ENCODE assay signal across 19 cellular contexts in the genomic region with DNA sequence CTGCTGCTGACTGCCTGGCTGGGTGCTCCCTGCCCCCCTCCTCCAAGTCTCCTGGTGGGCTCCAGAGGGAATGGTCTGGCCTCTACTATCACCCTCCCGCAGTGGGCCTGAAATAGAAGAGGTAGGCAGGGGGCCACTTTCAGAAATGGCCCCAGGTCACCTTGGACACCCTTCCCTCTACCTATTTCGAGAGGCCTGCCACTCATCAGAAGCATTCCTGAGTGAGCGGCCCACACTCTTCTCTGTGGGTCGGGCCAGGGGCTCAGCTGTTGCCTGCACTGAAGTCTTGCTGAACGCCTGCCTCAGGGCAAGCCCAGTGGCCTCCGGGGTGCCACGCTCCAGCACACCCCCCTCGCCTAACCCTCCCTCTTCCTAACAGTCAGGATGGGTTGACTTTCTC.
A peak's percentile ranks its signal among the peaks of the same experiment; 100 is the strongest.
DNase-seq lines count a peak whose midpoint lies in the region; ATAC-seq, FAIRE-seq and TF ChIP-seq lines count a peak whose summit lies in the region.
"Had no signal": no experiment of that assay in that cellular context is flagged by ENCODE, and none has a peak within 500 bp of the region (broad histone marks: within the 10 kb centered on the region; RNA-seq: fewer than 3 reads in every experiment).

No MANE protein-coding gene starts in this region.

- DNase-seq in SK-N-SH (peak; percentile 47), HepG2 (ENCODE audit: low spot score) (no peak), HAP-1 (ENCODE audit: low spot score in 2 of 2) (no peak), OCI-M1 (lab: John Stamatoyannopoulos, UW) (no peak)
- DNase-seq in activated naive CD4-positive, alpha-beta T cell (lab: John Stamatoyannopoulos, UW), result no peak
- DNase-seq: Caco-2; CD4-positive, CD25-positive, alpha-beta regulatory T cell; DMS153; Karpas-422; MM.1S; NCI-H1092 treated with DMSO at 0.1 percent for 48 hours; NCI-H1694; NCI-H524 had no signal

- no peak for TF ChIP-seq RAD21 in SK-N-SH (IDR thresholded peaks at IDR 0.05; ENCODE audit: low read length)
- no peak for TF ChIP-seq RAD21 in HepG2 (CRISPR knock-in tag; IDR thresholded peaks at IDR 0.05)

- TF ChIP-seq EP300 in SK-N-SH (IDR thresholded peaks at IDR 0.05; ENCODE audit: borderline replicate concordance in 1 of 2, low read depth in 1 of 2, low read length in 1 of 2) (no peak), HepG2 (IDR thresholded peaks at IDR 0.05; ENCODE audit: low read depth in 2 of 2, low read length in 2 of 2) (no peak), HepG2 (CRISPR knock-in tag; IDR thresholded peaks at IDR 0.05; ENCODE audit: borderline replicate concordance) (no peak)

- no peak for FAIRE-seq in HepG2 (lab: Jason Lieb, UNC)
- FAIRE-seq: GM12892, H54 had no signal

- 71% methylated on average over 2 of the region's 8 CpGs for WGBS in SK-N-SH (ENCODE audit: low lambda C conversion rate)
- 91% methylated on average over 7 of the region's 8 CpGs for WGBS in HepG2 (ENCODE audit: low lambda C conversion rate)

- H3K4me3 ChIP-seq in SK-N-SH (ENCODE audit: low read depth in 2 of 2, low read length in 1 of 2), result no peak overlapping the region
- no peak overlapping the region for H3K4me3 ChIP-seq in HepG2 (replicated peaks in 1 of 3; ENCODE audit: insufficient read depth in 1 of 3, low read depth in 2 of 3, low read length in 3 of 3)
- H3K4me3 ChIP-seq in subcutaneous abdominal adipose tissue (ENCODE audit: low read depth in 1 of 5, low read length in 5 of 5), result no peak overlapping the region
- no peak overlapping the region for H3K4me3 ChIP-seq in HAP-1

- CTCF ChIA-PET in SK-N-SH (lab: Yijun Ruan, JAX), result interaction anchor here (1.0 to 20.7 kb wide), 6 partner anchors 9 to 928 kb away, joined by 3 to 360 read pairs (median 5); no protein-coding TSS in a partner anchor
- CTCF ChIA-PET in HepG2 (lab: Yijun Ruan, JAX; ENCODE audit: low intra/inter-chr PET ratio, low total read pairs), result no interaction called here

- in situ Hi-C loops in HepG2 (cut with HindIII; ENCODE audit: extremely low pct_ligation_motif_present, low pct_unique_long_range_greater_than_20kb) (no loop called here), HAP-1 (cut with MboI; ENCODE audit: low sequenced_read_pairs) (no loop called here)

- TF ChIP-seq POLR2A in HepG2 (IDR thresholded peaks at IDR 0.05; ENCODE audit: insufficient read depth in 1 of 2, low read depth in 2 of 2, low read length in 2 of 2), result no peak; a peak in 1 of 4 replicates

- H3K9me3 ChIP-seq in SK-N-SH (no peaks in the 10 kb centered on the region), HepG2 (ENCODE audit: low read length) (no peaks in the 10 kb centered on the region), subcutaneous abdominal adipose tissue (ENCODE audit: control insufficient read depth in 5 of 5, low read length in 5 of 5) (no peaks in the 10 kb centered on the region), HAP-1 (no peaks in the 10 kb centered on the region)
- H3K9me3 ChIP-seq: Caco-2 had no signal

- POLR2A ChIA-PET in SK-N-SH (lab: Yijun Ruan, JAX), result interaction anchor here (0.7 kb wide), 1 partner anchor 91 kb away, joined by 3 read pairs; no protein-coding TSS in a partner anchor
- POLR2A ChIA-PET in HepG2 (lab: Yijun Ruan, JAX), result no interaction called here

- no peaks in the 10 kb centered on the region for H3K9me2 ChIP-seq in SK-N-SH

- H2AFZ ChIP-seq in SK-N-SH (ENCODE audit: low read depth) (no peak overlapping the region), HepG2 (ENCODE audit: low read length) (no peak overlapping the region)

- TF ChIP-seq CTCF in SK-N-SH (IDR thresholded peaks at IDR 0.05) (no peak), HepG2 (CRISPR knock-in tag; IDR thresholded peaks at IDR 0.05) (no peak)

- H4K20me1 ChIP-seq in SK-N-SH (ENCODE audit: insufficient read depth), result peaks cover 21% of the 10 kb centered on the region
- peaks cover 21% of the 10 kb centered on the region; the same call in 1 of the 2 replicates for H4K20me1 ChIP-seq in HepG2 (ENCODE audit: insufficient read depth, low read length)

- no TSS peak for BruUV-seq in HepG2 (replicated peaks; lab: Mats Ljungman, UMichigan)

- no peak; the same call in 2 of the 3 replicates for ATAC-seq in SK-N-SH treated with all-trans-retinoic acid at 6 μM for 48 hours
- ATAC-seq in HepG2, result no peak; the same call in 2 of the 3 replicates
- ATAC-seq in GM18909 (IDR thresholded peaks at IDR 0.05; ENCODE audit: poor library complexity, unreplicated experiment), result no peak

- H3F3A ChIP-seq in SK-N-SH (replicated peaks; ENCODE audit: insufficient read depth), result peaks cover 6% of the 10 kb centered on the region

- H3K4me2 ChIP-seq in SK-N-SH, result no peak overlapping the region
- H3K4me2 ChIP-seq in HepG2 (ENCODE audit: low read depth, low read length), result no peak overlapping the region

- H3K36me3 ChIP-seq in SK-N-SH (replicated peaks in 1 of 2; ENCODE audit: control insufficient read depth in 1 of 2, insufficient read depth in 2 of 2, low read length in 1 of 2) (peaks cover 54 to 65% of the 10 kb centered on the region in 2 experiments), HepG2 (replicated peaks in 1 of 2; ENCODE audit: control insufficient read depth in 1 of 2, insufficient read depth in 2 of 2, low read length in 2 of 2) (peaks cover 29 to 32% of the 10 kb centered on the region in 2 experiments), subcutaneous abdominal adipose tissue (ENCODE audit: control insufficient read depth in 5 of 5, insufficient read depth in 5 of 5, low read length in 5 of 5) (peaks cover 12 to 98% (median 96%) of the 10 kb centered on the region in 5 donors), HAP-1 (replicated peaks) (no peaks in the 10 kb centered on the region)

- H3K27me3 ChIP-seq in SK-N-SH (ENCODE audit: insufficient read depth) (no peaks in the 10 kb centered on the region), HepG2 (ENCODE audit: control insufficient read depth in 1 of 2, insufficient read depth in 2 of 2, low read length in 2 of 2) (no peaks in the 10 kb centered on the region), subcutaneous abdominal adipose tissue (ENCODE audit: control insufficient read depth in 5 of 5, insufficient read depth in 4 of 5, low read length in 5 of 5) (no peaks in the 10 kb centered on the region), HAP-1 (ENCODE audit: low read depth) (no peaks in the 10 kb centered on the region)

- no peak overlapping the region for H3K9ac ChIP-seq in SK-N-SH
- no peak overlapping the region for H3K9ac ChIP-seq in HepG2 (ENCODE audit: insufficient read depth, low read depth, low read length)
- H3K9ac ChIP-seq in subcutaneous abdominal adipose tissue (ENCODE audit: low read length in 5 of 5), result no peak overlapping the region

- H3K27ac ChIP-seq in SK-N-SH (ENCODE audit: low read depth in 2 of 2, low read length in 1 of 2) (peak overlapping the region in 1 of 2 experiments; percentile 47; a peak in 1 of 4 replicates), HepG2 (ENCODE audit: extremely low read length, insufficient read depth, low read length) (no peak overlapping the region), subcutaneous abdominal adipose tissue (ENCODE audit: low read depth, low read length) (peak overlapping the region; percentile 60)
- H3K27ac ChIP-seq: 22Rv1 had no signal

- peaks cover 0 to 16% of the 10 kb centered on the region in 2 experiments; a peak in 1 of 4 replicates for H3K4me1 ChIP-seq in SK-N-SH (ENCODE audit: control insufficient read depth in 1 of 2, insufficient read depth in 2 of 2, low read depth in 1 of 2, low read length in 1 of 2)
- peaks cover 13% of the 10 kb centered on the region for H3K4me1 ChIP-seq in HepG2 (ENCODE audit: insufficient read depth, low read length)
- peaks cover 2 to 63% (median 60%) of the 10 kb centered on the region in 5 donors for H3K4me1 ChIP-seq in subcutaneous abdominal adipose tissue (ENCODE audit: control insufficient read depth in 5 of 5, insufficient read depth in 5 of 5, low read length in 5 of 5)
- H3K4me1 ChIP-seq in HAP-1, result no peaks in the 10 kb centered on the region
- H3K4me1 ChIP-seq: Caco-2 had no signal

- H3K79me2 ChIP-seq in SK-N-SH (ENCODE audit: insufficient read depth), result peaks cover 21% of the 10 kb centered on the region; the same call in 1 of the 2 replicates
- no peaks in the 10 kb centered on the region for H3K79me2 ChIP-seq in HepG2 (ENCODE audit: insufficient read depth, low read length)

- intact Hi-C loops in HepG2 (cut with micrococcal nuclease; ENCODE audit: unreplicated experiment), result no loop called here

TF ChIP-seq in SK-N-SH, 30 proteins besides CTCF, POLR2A, EP300 and RAD21 (continues in another document):
- TF ChIP-seq RFX5 (IDR thresholded peaks at IDR 0.05; ENCODE audit: low read length), result no peak
- TF ChIP-seq ELF1 (IDR thresholded peaks at IDR 0.05), result no peak
- no peak for TF ChIP-seq MXI1 (IDR thresholded peaks at IDR 0.05; ENCODE audit: low read depth, low read length)

TF ChIP-seq in SK-N-SH treated with all-trans-retinoic acid at 6 μM for 48 hours, 23 proteins besides CTCF, POLR2A, EP300 and RAD21 (continues in another document):
- no peak for TF ChIP-seq RARB (CRISPR knock-in tag; IDR thresholded peaks at IDR 0.05)
- no peak for TF ChIP-seq BACH2 (CRISPR knock-in tag; IDR thresholded peaks at IDR 0.05; ENCODE audit: borderline replicate concordance)
- no peak for TF ChIP-seq ARNTL (CRISPR knock-in tag; IDR thresholded peaks at IDR 0.05; ENCODE audit: borderline replicate concordance, low read depth)

TF ChIP-seq in HepG2, 621 proteins besides CTCF, POLR2A, EP300 and RAD21 (continues in another document):
- no peak for TF ChIP-seq ZNF598 (CRISPR knock-in tag; IDR thresholded peaks at IDR 0.05; ENCODE audit: borderline replicate concordance)
- TF ChIP-seq ELF4 (CRISPR knock-in tag; IDR thresholded peaks at IDR 0.05; ENCODE audit: borderline replicate concordance), result no peak
